1 cellular context compared by ENCODE assay signal in the genomic region with DNA sequence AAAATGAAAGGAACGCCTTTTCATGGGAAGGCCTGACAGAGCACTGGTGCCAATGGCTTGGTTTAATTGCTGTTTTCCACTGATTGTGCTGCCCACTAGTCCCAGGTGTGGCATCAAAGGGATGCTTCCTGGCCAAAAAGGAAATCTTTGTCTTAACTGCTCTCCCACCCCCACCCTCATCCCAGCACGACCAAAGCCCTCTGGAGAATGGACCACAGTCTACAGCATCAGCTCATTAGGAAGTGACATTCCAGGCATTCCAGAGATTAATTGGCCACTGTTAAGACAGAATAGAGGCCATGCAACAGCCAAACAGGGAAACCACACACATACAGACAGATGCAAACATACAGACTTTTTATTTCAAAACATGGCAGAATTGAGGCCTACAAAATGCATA.
TF ChIP-seq lines count a peak whose summit lies in the region.

No MANE protein-coding gene starts in this region.

TF ChIP-seq in HepG2, 621 proteins besides CTCF, POLR2A, EP300 and RAD21:
- TF ChIP-seq, protein P1, sequence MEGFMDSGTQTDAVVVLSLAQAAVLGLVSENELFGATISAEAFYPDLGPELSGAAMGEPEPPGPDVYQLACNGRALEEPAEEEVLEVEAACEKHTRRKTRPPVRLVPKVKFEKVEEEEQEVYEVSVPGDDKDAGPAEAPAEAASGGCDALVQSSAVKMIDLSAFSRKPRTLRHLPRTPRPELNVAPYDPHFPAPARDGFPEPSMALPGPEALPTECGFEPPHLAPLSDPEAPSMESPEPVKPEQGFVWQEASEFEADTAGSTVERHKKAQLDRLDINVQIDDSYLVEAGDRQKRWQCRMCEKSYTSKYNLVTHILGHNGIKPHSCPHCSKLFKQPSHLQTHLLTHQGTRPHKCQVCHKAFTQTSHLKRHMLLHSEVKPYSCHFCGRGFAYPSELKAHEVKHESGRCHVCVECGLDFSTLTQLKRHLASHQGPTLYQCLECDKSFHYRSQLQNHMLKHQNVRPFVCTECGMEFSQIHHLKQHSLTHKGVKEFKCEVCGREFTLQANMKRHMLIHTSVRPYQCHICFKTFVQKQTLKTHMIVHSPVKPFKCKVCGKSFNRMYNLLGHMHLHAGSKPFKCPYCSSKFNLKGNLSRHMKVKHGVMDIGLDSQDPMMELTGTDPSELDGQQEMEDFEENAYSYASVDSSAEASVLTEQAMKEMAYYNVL (CRISPR knock-in tag; IDR thresholded peaks at IDR 0.05; ENCODE audit: borderline replicate concordance) = no peak
- TF ChIP-seq, protein P2, sequence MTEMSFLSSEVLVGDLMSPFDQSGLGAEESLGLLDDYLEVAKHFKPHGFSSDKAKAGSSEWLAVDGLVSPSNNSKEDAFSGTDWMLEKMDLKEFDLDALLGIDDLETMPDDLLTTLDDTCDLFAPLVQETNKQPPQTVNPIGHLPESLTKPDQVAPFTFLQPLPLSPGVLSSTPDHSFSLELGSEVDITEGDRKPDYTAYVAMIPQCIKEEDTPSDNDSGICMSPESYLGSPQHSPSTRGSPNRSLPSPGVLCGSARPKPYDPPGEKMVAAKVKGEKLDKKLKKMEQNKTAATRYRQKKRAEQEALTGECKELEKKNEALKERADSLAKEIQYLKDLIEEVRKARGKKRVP (CRISPR knock-in tag; IDR thresholded peaks at IDR 0.05) = no peak
- TF ChIP-seq, protein P3, sequence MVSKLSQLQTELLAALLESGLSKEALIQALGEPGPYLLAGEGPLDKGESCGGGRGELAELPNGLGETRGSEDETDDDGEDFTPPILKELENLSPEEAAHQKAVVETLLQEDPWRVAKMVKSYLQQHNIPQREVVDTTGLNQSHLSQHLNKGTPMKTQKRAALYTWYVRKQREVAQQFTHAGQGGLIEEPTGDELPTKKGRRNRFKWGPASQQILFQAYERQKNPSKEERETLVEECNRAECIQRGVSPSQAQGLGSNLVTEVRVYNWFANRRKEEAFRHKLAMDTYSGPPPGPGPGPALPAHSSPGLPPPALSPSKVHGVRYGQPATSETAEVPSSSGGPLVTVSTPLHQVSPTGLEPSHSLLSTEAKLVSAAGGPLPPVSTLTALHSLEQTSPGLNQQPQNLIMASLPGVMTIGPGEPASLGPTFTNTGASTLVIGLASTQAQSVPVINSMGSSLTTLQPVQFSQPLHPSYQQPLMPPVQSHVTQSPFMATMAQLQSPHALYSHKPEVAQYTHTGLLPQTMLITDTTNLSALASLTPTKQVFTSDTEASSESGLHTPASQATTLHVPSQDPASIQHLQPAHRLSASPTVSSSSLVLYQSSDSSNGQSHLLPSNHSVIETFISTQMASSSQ (IDR thresholded peaks at IDR 0.05; ENCODE audit: low read depth) = no peak
- TF ChIP-seq, protein P3 (CRISPR knock-in tag; IDR thresholded peaks at IDR 0.05; ENCODE audit: borderline replicate concordance) = no peak
- TF ChIP-seq MIXL1 (CRISPR knock-in tag; IDR thresholded peaks at IDR 0.05) (no peak), ZNF136 (CRISPR knock-in tag; IDR thresholded peaks at IDR 0.05; ENCODE audit: low read depth) (no peak), ZNF781 (CRISPR knock-in tag; IDR thresholded peaks at IDR 0.05; ENCODE audit: borderline replicate concordance, not compliant biosample characterization) (no peak), ZNF329 (CRISPR knock-in tag; IDR thresholded peaks at IDR 0.05; ENCODE audit: low read depth) (no peak), KMT2B (CRISPR knock-in tag; IDR thresholded peaks at IDR 0.05) (no peak), YY1 (IDR thresholded peaks at IDR 0.05; ENCODE audit: insufficient read depth, insufficient replicate concordance, low read depth, low read length) (no peak)
- TF ChIP-seq, protein P4, sequence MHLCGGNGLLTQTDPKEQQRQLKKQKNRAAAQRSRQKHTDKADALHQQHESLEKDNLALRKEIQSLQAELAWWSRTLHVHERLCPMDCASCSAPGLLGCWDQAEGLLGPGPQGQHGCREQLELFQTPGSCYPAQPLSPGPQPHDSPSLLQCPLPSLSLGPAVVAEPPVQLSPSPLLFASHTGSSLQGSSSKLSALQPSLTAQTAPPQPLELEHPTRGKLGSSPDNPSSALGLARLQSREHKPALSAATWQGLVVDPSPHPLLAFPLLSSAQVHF (CRISPR knock-in tag; IDR thresholded peaks at IDR 0.05) = no peak
- TF ChIP-seq, protein P5, sequence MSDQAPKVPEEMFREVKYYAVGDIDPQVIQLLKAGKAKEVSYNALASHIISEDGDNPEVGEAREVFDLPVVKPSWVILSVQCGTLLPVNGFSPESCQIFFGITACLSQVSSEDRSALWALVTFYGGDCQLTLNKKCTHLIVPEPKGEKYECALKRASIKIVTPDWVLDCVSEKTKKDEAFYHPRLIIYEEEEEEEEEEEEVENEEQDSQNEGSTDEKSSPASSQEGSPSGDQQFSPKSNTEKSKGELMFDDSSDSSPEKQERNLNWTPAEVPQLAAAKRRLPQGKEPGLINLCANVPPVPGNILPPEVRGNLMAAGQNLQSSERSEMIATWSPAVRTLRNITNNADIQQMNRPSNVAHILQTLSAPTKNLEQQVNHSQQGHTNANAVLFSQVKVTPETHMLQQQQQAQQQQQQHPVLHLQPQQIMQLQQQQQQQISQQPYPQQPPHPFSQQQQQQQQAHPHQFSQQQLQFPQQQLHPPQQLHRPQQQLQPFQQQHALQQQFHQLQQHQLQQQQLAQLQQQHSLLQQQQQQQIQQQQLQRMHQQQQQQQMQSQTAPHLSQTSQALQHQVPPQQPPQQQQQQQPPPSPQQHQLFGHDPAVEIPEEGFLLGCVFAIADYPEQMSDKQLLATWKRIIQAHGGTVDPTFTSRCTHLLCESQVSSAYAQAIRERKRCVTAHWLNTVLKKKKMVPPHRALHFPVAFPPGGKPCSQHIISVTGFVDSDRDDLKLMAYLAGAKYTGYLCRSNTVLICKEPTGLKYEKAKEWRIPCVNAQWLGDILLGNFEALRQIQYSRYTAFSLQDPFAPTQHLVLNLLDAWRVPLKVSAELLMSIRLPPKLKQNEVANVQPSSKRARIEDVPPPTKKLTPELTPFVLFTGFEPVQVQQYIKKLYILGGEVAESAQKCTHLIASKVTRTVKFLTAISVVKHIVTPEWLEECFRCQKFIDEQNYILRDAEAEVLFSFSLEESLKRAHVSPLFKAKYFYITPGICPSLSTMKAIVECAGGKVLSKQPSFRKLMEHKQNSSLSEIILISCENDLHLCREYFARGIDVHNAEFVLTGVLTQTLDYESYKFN (CRISPR knock-in tag; conservative IDR thresholded peaks at IDR 0.05) = no peak
